12 cellular contexts compared by ENCODE assay signal in genomic region chr7:34158754-34159153, GRCh38.
DNase-seq lines count a peak whose midpoint lies in the region; ATAC-seq and TF ChIP-seq lines count a peak whose summit lies in the region.
"Had no signal": no experiment of that assay in that cellular context is flagged by ENCODE, and none has a peak within 500 bp of the region (broad histone marks: within the 10 kb centered on the region; RNA-seq: fewer than 3 reads in every experiment).

No MANE protein-coding gene starts in this region.

- POLR2A ChIA-PET in activated CD4-positive, alpha-beta memory T cell treated with anti-CD3 and anti-CD28 coated beads, Interleukin-2, amount 10 ng/mL, durations not matched to agents 7 days and 5 days (lab: Charles Lee): no interaction called here

- no peak for TF ChIP-seq CTCF in right atrium auricular region (IDR thresholded peaks at IDR 0.05)

- H3K27me3 Mint-ChIP-seq in activated CD4-positive, alpha-beta memory T cell treated with anti-CD3 and anti-CD28 coated beads, Interleukin-2, amount 10 ng/mL, durations not matched to agents 7 days and 5 days: no peaks in the 10 kb centered on the region
- no peaks in the 10 kb centered on the region for H3K27me3 Mint-ChIP-seq in T-helper 17 cell

- DNase-seq in Right ventricle myocardium superior (no peak), right atrium auricular region (ENCODE audit: low spot score) (no peak), iPS-NIHi11 (ENCODE audit: low spot score) (peak; percentile 45), epidermal melanocyte (ENCODE audit: insufficient read length, low spot score) (no peak), T-helper 17 cell (no peak)
- DNase-seq in activated CD4-positive, alpha-beta memory T cell treated with anti-CD3 and anti-CD28 coated beads, Interleukin-2, amount 10 ng/mL, durations not matched to agents 7 days and 5 days: no peak
- DNase-seq: amygdala, NCI-H2081 treated with DMSO at 0.1 percent for 48 hours had no signal

- H3K4me1 ChIP-seq in right atrium auricular region: no peaks in the 10 kb centered on the region
- H3K4me1 ChIP-seq: BLaER1 had no signal

- H3K9me3 Mint-ChIP-seq in activated CD4-positive, alpha-beta memory T cell treated with anti-CD3 and anti-CD28 coated beads, Interleukin-2, amount 10 ng/mL, durations not matched to agents 7 days and 5 days: peaks cover 2% of the 10 kb centered on the region

- H3K27ac ChIP-seq in right atrium auricular region: peak overlapping the region in 1 of 2 donors; percentile 59
- H3K27ac ChIP-seq: BLaER1 had no signal

- H3K4me1 Mint-ChIP-seq in activated CD4-positive, alpha-beta memory T cell treated with anti-CD3 and anti-CD28 coated beads, Interleukin-2, amount 10 ng/mL, durations not matched to agents 7 days and 5 days: no peaks in the 10 kb centered on the region
- no peaks in the 10 kb centered on the region for H3K4me1 Mint-ChIP-seq in T-helper 17 cell

- CTCF ChIA-PET in activated CD4-positive, alpha-beta memory T cell treated with anti-CD3 and anti-CD28 coated beads, Interleukin-2, amount 10 ng/mL, durations not matched to agents 7 days and 5 days (lab: Charles Lee): no interaction called here

- intact Hi-C loops in Right ventricle myocardium superior (cut with DNase I): no loop called here

- no peaks in the 10 kb centered on the region for H3K9me3 ChIP-seq in right atrium auricular region
- no peaks in the 10 kb centered on the region for H3K9me3 ChIP-seq in T-helper 17 cell (ENCODE audit: control insufficient read depth, low read length, poor library complexity, severe bottlenecking)
- H3K9me3 ChIP-seq: BLaER1 had no signal

- H3K4me3 Mint-ChIP-seq in activated CD4-positive, alpha-beta memory T cell treated with anti-CD3 and anti-CD28 coated beads, Interleukin-2, amount 10 ng/mL, durations not matched to agents 7 days and 5 days: no peak overlapping the region
- H3K4me3 Mint-ChIP-seq in T-helper 17 cell: no peak overlapping the region

- H3K36me3 ChIP-seq in right atrium auricular region: no peaks in the 10 kb centered on the region
- H3K36me3 ChIP-seq: BLaER1 had no signal

- ATAC-seq in Right ventricle myocardium superior (ENCODE audit: poor library complexity): peak; percentile 32
- peak; percentile 73 for ATAC-seq in SK-N-SH treated with all-trans-retinoic acid at 6 μM for 48 hours
- no peak for ATAC-seq in GM18519 (IDR thresholded peaks at IDR 0.05; ENCODE audit: low FRiP score, unreplicated experiment)
- no peak for ATAC-seq in T-helper 17 cell
- ATAC-seq: esophagus mucosa had no signal

- no peak overlapping the region for H3K27ac Mint-ChIP-seq in activated CD4-positive, alpha-beta memory T cell treated with anti-CD3 and anti-CD28 coated beads, Interleukin-2, amount 10 ng/mL, durations not matched to agents 7 days and 5 days
- H3K27ac Mint-ChIP-seq in T-helper 17 cell: no peak overlapping the region

- H3K4me3 ChIP-seq in right atrium auricular region: no peak overlapping the region
- H3K4me3 ChIP-seq: BLaER1 had no signal

- no peaks in the 10 kb centered on the region for H3K36me3 Mint-ChIP-seq in activated CD4-positive, alpha-beta memory T cell treated with anti-CD3 and anti-CD28 coated beads, Interleukin-2, amount 10 ng/mL, durations not matched to agents 7 days and 5 days (ENCODE audit: low read depth)
- H3K36me3 Mint-ChIP-seq in T-helper 17 cell (ENCODE audit: low read depth): no peaks in the 10 kb centered on the region

- H3K27me3 ChIP-seq in right atrium auricular region: no peaks in the 10 kb centered on the region
- H3K27me3 ChIP-seq: BLaER1 had no signal

TF ChIP-seq in SK-N-SH treated with all-trans-retinoic acid at 6 μM for 48 hours, 23 proteins besides CTCF, POLR2A, EP300 and RAD21:
- TF ChIP-seq CSRNP3 (CRISPR knock-in tag; IDR thresholded peaks at IDR 0.05) (no peak), RARB (CRISPR knock-in tag; IDR thresholded peaks at IDR 0.05) (no peak), ZNF70 (CRISPR knock-in tag; IDR thresholded peaks at IDR 0.05) (no peak), ZNF8 (CRISPR knock-in tag; IDR thresholded peaks at IDR 0.05) (no peak), POU6F1 (CRISPR knock-in tag; IDR thresholded peaks at IDR 0.05; ENCODE audit: borderline replicate concordance, low read depth) (no peak), PPARA (CRISPR knock-in tag; IDR thresholded peaks at IDR 0.05; ENCODE audit: borderline replicate concordance) (no peak), ZNF565 (CRISPR knock-in tag; conservative IDR thresholded peaks at IDR 0.05; ENCODE audit: low read depth) (no peak), ZFP3 (CRISPR knock-in tag; IDR thresholded peaks at IDR 0.05) (no peak), PATZ1 (CRISPR knock-in tag; IDR thresholded peaks at IDR 0.05; ENCODE audit: borderline replicate concordance) (no peak), TOX (CRISPR knock-in tag; IDR thresholded peaks at IDR 0.05; ENCODE audit: borderline replicate concordance) (no peak), ZC3H10 (CRISPR knock-in tag; IDR thresholded peaks at IDR 0.05) (no peak), CREB5 (CRISPR knock-in tag; IDR thresholded peaks at IDR 0.05; ENCODE audit: low read depth) (no peak), ARNTL (CRISPR knock-in tag; IDR thresholded peaks at IDR 0.05; ENCODE audit: borderline replicate concordance, low read depth) (no peak), GLIS3 (CRISPR knock-in tag; IDR thresholded peaks at IDR 0.05) (no peak), ESRRG (CRISPR knock-in tag; IDR thresholded peaks at IDR 0.05) (no peak), TCF4 (CRISPR knock-in tag; IDR thresholded peaks at IDR 0.05; ENCODE audit: borderline replicate concordance) (no peak), CSDC2 (CRISPR knock-in tag; IDR thresholded peaks at IDR 0.05) (no peak), SNAI2 (CRISPR knock-in tag; IDR thresholded peaks at IDR 0.05) (no peak)

Comparison
In these comparisons a context has a peak if more than half of its experiments do, and no peak if none do; other contexts are left out.
1. ATAC-seq: peak in Right ventricle myocardium superior (single experiment) and SK-N-SH treated with all-trans-retinoic acid at 6 μM for 48 hours (single experiment); none in GM18519 (single experiment) and T-helper 17 cell (single experiment).